In genomic region chr17:28898261-28898955, GRCh38 we compare ENCODE assay signal across 8 cellular contexts. TPM values are rescaled to one million over a fixed set of nuclear protein-coding genes. Genes with fewer than 3 reads are reported as not detected.
DNase-seq lines count a peak whose midpoint lies in the region; ATAC-seq, FAIRE-seq and TF ChIP-seq lines count a peak whose summit lies in the region.

No MANE protein-coding gene starts in this region.

- H3K9ac ChIP-seq in fibroblast of lung (ENCODE audit: insufficient read depth, low read length) (no peak overlapping the region), skeletal muscle satellite cell (ENCODE audit: low read depth, low read length) (peak overlapping the region; percentile 75)

- peak overlapping the region; percentile 85 for H3K27ac ChIP-seq in GM23338 (ENCODE audit: low read depth)
- peak overlapping the region; percentile 48 for H3K27ac ChIP-seq in fibroblast of lung (ENCODE audit: insufficient read depth, low read length)

- H3K4me3 ChIP-seq in GM23338 (peak overlapping the region; percentile 91; the same call in 1 of the 2 replicates), fibroblast of lung (replicated peaks in 1 of 4; ENCODE audit: control extremely low read depth in 1 of 4, insufficient read depth in 1 of 4, low read depth in 3 of 4, low read length in 4 of 4) (peak overlapping the region in 2 of 4 experiments; percentile 72 to 97), skeletal muscle satellite cell (ENCODE audit: low read length) (peak overlapping the region; percentile 79)

- H3K36me3 Mint-ChIP-seq in GM23338 (ENCODE audit: low read depth) (peaks cover 29% of the 10 kb centered on the region), T-cell (peaks cover 12% of the 10 kb centered on the region)

- H3K36me3 ChIP-seq in GM23338 (ENCODE audit: insufficient read depth) (no peaks in the 10 kb centered on the region; the same call in 1 of the 2 replicates), fibroblast of lung (ENCODE audit: control insufficient read depth, insufficient read depth, low read length) (peaks cover 3% of the 10 kb centered on the region), skeletal muscle satellite cell (ENCODE audit: insufficient read depth, low read length) (no peaks in the 10 kb centered on the region)

- H3K27ac Mint-ChIP-seq in GM23338: no peak overlapping the region; the same call in 1 of the 2 replicates
- peak overlapping the region; percentile 97 for H3K27ac Mint-ChIP-seq in T-cell

- DNase-seq in GM23338 (ENCODE audit: low spot score) (no peak), T-cell (no peak), fibroblast of lung (ENCODE audit: low read depth in 2 of 2) (no peak), RCC 7860 (ENCODE audit: low spot score) (no peak), HuH-7.5 (ENCODE audit: low spot score) (no peak), NCI-H1417 (lab: John Stamatoyannopoulos, UW) (no peak)

- H3K9me3 ChIP-seq in fibroblast of lung (ENCODE audit: control insufficient read depth, insufficient read depth, low read depth, low read length) (no peaks in the 10 kb centered on the region), skeletal muscle satellite cell (replicated peaks; ENCODE audit: low read length) (no peaks in the 10 kb centered on the region)

- FAIRE-seq in RCC 7860 (lab: Jason Lieb, UNC): no peak

- ATAC-seq in GM23338 (no peak), T-cell (replicated peaks in 1 of 4) (no peak), GM18858 (IDR thresholded peaks at IDR 0.05; ENCODE audit: unreplicated experiment) (no peak)

- H3K9me2 ChIP-seq in GM23338 (ENCODE audit: insufficient read depth): no peaks in the 10 kb centered on the region

- H3K4me1 Mint-ChIP-seq in GM23338 (peaks cover 33% of the 10 kb centered on the region), T-cell (peaks cover 61 to 71% (median 66%) of the 10 kb centered on the region in 3 donors)

- POLR2A ChIA-PET in T-cell (lab: Charles Lee): interaction anchor here in 1 of 2 donors (0.6 kb wide), 1 partner anchor 171 kb away, joined by 3 read pairs; no protein-coding TSS in a partner anchor

- H4K20me1 ChIP-seq in GM23338 (replicated peaks; ENCODE audit: insufficient read depth): peaks cover 15% of the 10 kb centered on the region
- no peaks in the 10 kb centered on the region for H4K20me1 ChIP-seq in fibroblast of lung (ENCODE audit: control insufficient read depth, extremely low read depth, insufficient read depth, low read length)

- H3K4me1 ChIP-seq in GM23338 (ENCODE audit: insufficient read depth): peaks cover 27% of the 10 kb centered on the region
- H3K4me1 ChIP-seq in fibroblast of lung (ENCODE audit: control insufficient read depth, extremely low read depth, insufficient read depth, low read length): peaks cover 16% of the 10 kb centered on the region
- H3K4me1 ChIP-seq in skeletal muscle satellite cell (ENCODE audit: control insufficient read depth, insufficient read depth, low read length): peaks cover 21% of the 10 kb centered on the region

- no peak for TF ChIP-seq CTCF in GM23338 (conservative IDR thresholded peaks at IDR 0.05; ENCODE audit: low read depth in 2 of 2)
- no peak for TF ChIP-seq CTCF in fibroblast of lung (conservative IDR thresholded peaks at IDR 0.05 in 1 of 2, IDR thresholded peaks at IDR 0.05 in 1 of 2; ENCODE audit: low read depth in 1 of 2, low read length in 2 of 2)

- CTCF ChIA-PET in T-cell (lab: Charles Lee): interaction anchor here (0.9 to 1.6 kb wide), 6 partner anchors 9 to 135 kb away, joined by 3 to 8 read pairs (median 4); partner anchors contain the start of gene PHF12 (in 1 of the 2)

- peaks cover 51% of the 10 kb centered on the region for H3K79me2 ChIP-seq in GM23338 (replicated peaks; ENCODE audit: insufficient read depth)
- peaks cover 9% of the 10 kb centered on the region for H3K79me2 ChIP-seq in fibroblast of lung (ENCODE audit: control insufficient read depth, insufficient read depth, low read length)

- H3K9me3 Mint-ChIP-seq in GM23338 (no peaks in the 10 kb centered on the region; the same call in 1 of the 3 replicates), T-cell (no peaks in the 10 kb centered on the region)

- peaks cover 22% of the 10 kb centered on the region for H3K27me3 Mint-ChIP-seq in GM23338 (ENCODE audit: insufficient read depth, low read depth, poor library complexity)
- no peaks in the 10 kb centered on the region for H3K27me3 Mint-ChIP-seq in T-cell

- H2AFZ ChIP-seq in GM23338 (no peak overlapping the region), fibroblast of lung (ENCODE audit: low read length) (no peak overlapping the region)

- H3K4me2 ChIP-seq in GM23338: peak overlapping the region; percentile 98
- peak overlapping the region; percentile 90 for H3K4me2 ChIP-seq in fibroblast of lung (ENCODE audit: extremely low read depth, insufficient read depth, low read length)
- peak overlapping the region; percentile 91 for H3K4me2 ChIP-seq in skeletal muscle satellite cell (ENCODE audit: low read length)

- H3K27me3 ChIP-seq in GM23338 (ENCODE audit: insufficient read depth) (no peaks in the 10 kb centered on the region), fibroblast of lung (ENCODE audit: control insufficient read depth, insufficient read depth, low read length) (no peaks in the 10 kb centered on the region), skeletal muscle satellite cell (ENCODE audit: control insufficient read depth, insufficient read depth, low read length) (no peaks in the 10 kb centered on the region)

- H3F3A ChIP-seq in GM23338 (replicated peaks; ENCODE audit: low read depth): peaks cover 45% of the 10 kb centered on the region

- H3K4me3 Mint-ChIP-seq in GM23338 (peak overlapping the region; percentile 90), T-cell (peak overlapping the region; percentile 95 to 98 (median 96))

TF ChIP-seq in GM23338, 12 proteins besides CTCF, POLR2A, EP300 and RAD21 (continues in another document):
- TF ChIP-seq POLR2AphosphoS5 (IDR thresholded peaks at IDR 0.05; ENCODE audit: low read depth) (no peak), CREB1 (CRISPR knock-in tag; IDR thresholded peaks at IDR 0.05; ENCODE audit: low read depth) (no peak), EZH2 (IDR thresholded peaks at IDR 0.05; ENCODE audit: low read depth, unreplicated experiment) (no peak), ZNF331 (CRISPR knock-in tag; IDR thresholded peaks at IDR 0.05; ENCODE audit: low read depth) (no peak)

RNA-seq across cellular contexts. Expression of gene FLOT2, which starts 0.9 kb away (rescaled TPM):
- 66.1 and 66.3 TPM in 2 replicates for total RNA-seq in GM23338 (2014; rRNA removed; shearing (Covaris generic))
- 49.8 and 51.0 TPM in 2 replicates for polyA plus RNA-seq in GM23338 (2016; fragmentation: Nextera tagmentation; extraction: Ambion mirVana)
- 100 to 1,000 TPM; 138 to 256 (median 235) TPM for total RNA-seq in T-cell
- total RNA-seq in fibroblast of lung: 39.8 and 48.9 TPM in 2 replicates
- 81.1 and 95.4 TPM in 2 replicates for polyA plus RNA-seq in fibroblast of lung
- 90.5 and 106 TPM in 2 replicates for polyA plus RNA-seq in fibroblast of lung (2012)
- 265 and 289 TPM in 2 replicates for polyA minus RNA-seq in fibroblast of lung (ENCODE audit: low replicate concordance)
- 31.9 and 32.5 TPM in 2 replicates for total RNA-seq in skeletal muscle satellite cell (2012; rRNA removed)

RNA-seq across cellular contexts. Expression of gene DHRS13, which starts 4.5 kb away (rescaled TPM):
- total RNA-seq in GM23338 (2014; rRNA removed; shearing (Covaris generic)): 31.3 and 34.2 TPM in 2 replicates
- polyA plus RNA-seq in GM23338 (2016; fragmentation: Nextera tagmentation; extraction: Ambion mirVana) (5.4 and 7.0 TPM in 2 replicates), fibroblast of lung (2.6 and 4.6 TPM in 2 replicates)
- total RNA-seq in T-cell (10 to 100 TPM; 23.1 to 44.9 (median 39.7) TPM), fibroblast of lung (6.9 and 7.8 TPM in 2 replicates)
- polyA plus RNA-seq in fibroblast of lung (2012): 1.1 and 2.9 TPM in 2 replicates
- polyA minus RNA-seq in fibroblast of lung (ENCODE audit: low replicate concordance): 1.6 and 2.1 TPM in 2 replicates
- total RNA-seq in skeletal muscle satellite cell (2012; rRNA removed): 3.8 and 4.6 TPM in 2 replicates

RNA-seq across cellular contexts. Expression of gene ERAL1, which starts 43.6 kb away (rescaled TPM):
- 118 and 121 TPM in 2 replicates for total RNA-seq in GM23338 (2014; rRNA removed; shearing (Covaris generic))
- polyA plus RNA-seq in GM23338 (2016; fragmentation: Nextera tagmentation; extraction: Ambion mirVana) (77.1 and 77.5 TPM in 2 replicates), fibroblast of lung (39.0 and 55.7 TPM in 2 replicates)
- total RNA-seq in T-cell (10 to 100 TPM; 18.9 to 33.7 (median 29.0) TPM), fibroblast of lung (20.8 and 25.4 TPM in 2 replicates)
- polyA plus RNA-seq in fibroblast of lung (2012): 30.0 and 48.0 TPM in 2 replicates
- polyA minus RNA-seq in fibroblast of lung (ENCODE audit: low replicate concordance): 83.6 and 190 TPM in 2 replicates
- total RNA-seq in skeletal muscle satellite cell (2012; rRNA removed): 29.7 and 38.2 TPM in 2 replicates

RNA-seq across cellular contexts. Expression of gene PHF12, which starts 52.9 kb away (rescaled TPM):
- 41.0 and 45.4 TPM in 2 replicates for total RNA-seq in GM23338 (2014; rRNA removed; shearing (Covaris generic))
- 19.7 and 20.8 TPM in 2 replicates for polyA plus RNA-seq in GM23338 (2016; fragmentation: Nextera tagmentation; extraction: Ambion mirVana)
- 100 to 1,000 TPM; 121 to 176 (median 123) TPM for total RNA-seq in T-cell
- 9.0 and 14.2 TPM in 2 replicates for total RNA-seq in fibroblast of lung
- 10.1 and 11.9 TPM in 2 replicates for polyA plus RNA-seq in fibroblast of lung
- polyA plus RNA-seq in fibroblast of lung (2012): 13.9 and 15.3 TPM in 2 replicates
- polyA minus RNA-seq in fibroblast of lung (ENCODE audit: low replicate concordance): 117 and 121 TPM in 2 replicates
- total RNA-seq in skeletal muscle satellite cell (2012; rRNA removed): 13.3 and 27.1 TPM in 2 replicates

RNA-seq across cellular contexts. Expression of gene FAM222B, which starts 55.8 kb away (rescaled TPM):
- 78.5 and 87.3 TPM in 2 replicates for total RNA-seq in GM23338 (2014; rRNA removed; shearing (Covaris generic))
- polyA plus RNA-seq in GM23338 (2016; fragmentation: Nextera tagmentation; extraction: Ambion mirVana) (61.8 and 63.7 TPM in 2 replicates), fibroblast of lung (9.0 and 10.5 TPM in 2 replicates)
- total RNA-seq in T-cell (10 to 100 TPM; 17.6 to 23.4 (median 23.3) TPM), fibroblast of lung (1.8 and 2.8 TPM in 2 replicates)
- polyA plus RNA-seq in fibroblast of lung (2012): 8.1 and 8.7 TPM in 2 replicates
- polyA minus RNA-seq in fibroblast of lung (ENCODE audit: low replicate concordance): 12.8 and 24.5 TPM in 2 replicates
- 5.2 and 7.9 TPM in 2 replicates for total RNA-seq in skeletal muscle satellite cell (2012; rRNA removed)
